Comparison of ENCODE assay signal across 1 cellular context in the genomic region with DNA sequence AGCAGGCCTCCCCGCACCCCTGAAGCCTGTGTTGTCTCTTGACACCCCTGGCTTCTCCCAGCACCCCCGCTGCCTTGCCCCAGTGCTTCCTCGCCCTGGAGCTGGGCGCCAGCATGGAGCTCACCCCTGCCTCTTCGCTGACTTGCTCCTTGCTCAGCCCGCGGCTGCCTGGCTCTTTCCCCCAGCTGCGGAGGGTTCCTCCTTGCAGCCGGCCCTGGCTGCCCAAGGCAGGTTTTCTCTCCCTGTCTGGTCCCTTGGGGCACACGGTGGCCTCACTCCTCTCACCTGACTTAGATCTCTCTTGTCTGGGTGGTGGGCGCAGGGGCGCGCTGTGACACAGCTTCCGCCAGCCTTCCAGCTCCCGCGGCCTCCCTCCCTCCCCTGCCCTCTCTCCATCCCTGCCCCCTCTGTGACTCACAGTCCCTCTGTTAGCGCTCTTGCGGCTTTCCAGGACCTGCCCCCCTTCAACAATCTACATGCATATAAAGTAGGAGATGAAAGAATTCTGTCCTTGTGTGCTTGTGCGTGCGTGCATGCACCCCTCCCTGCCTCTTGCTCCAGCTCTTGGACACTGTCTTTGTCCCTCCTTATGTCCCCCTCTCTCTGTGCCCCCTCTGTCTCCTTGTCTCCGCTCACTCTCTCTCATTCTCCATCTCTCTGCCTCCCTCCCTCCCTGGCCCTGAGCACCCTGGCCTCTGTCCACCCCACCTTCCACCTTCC.
TF ChIP-seq lines count a peak whose summit lies in the region.

No MANE protein-coding gene starts in this region.

TF ChIP-seq in H1, 55 proteins besides CTCF, POLR2A, EP300 and RAD21:
- TF ChIP-seq BRCA1 (IDR thresholded peaks at IDR 0.05; ENCODE audit: low read depth, low read length) (no peak), EGR1 (IDR thresholded peaks at IDR 0.05; ENCODE audit: borderline replicate concordance, low read depth, low read length) (no peak), SP4 (IDR thresholded peaks at IDR 0.05; ENCODE audit: low read length) (no peak), HDAC6 (IDR thresholded peaks at IDR 0.05; ENCODE audit: low read depth, low read length) (no peak), TEAD4 (IDR thresholded peaks at IDR 0.05; ENCODE audit: low read depth, low read length) (no peak), SIN3A (conservative IDR thresholded peaks at IDR 0.05 in 1 of 2, IDR thresholded peaks at IDR 0.05 in 1 of 2; ENCODE audit: low read depth in 1 of 2, low read length in 2 of 2) (no peak), JUN (IDR thresholded peaks at IDR 0.05; ENCODE audit: low read depth, low read length) (no peak), MAFK (IDR thresholded peaks at IDR 0.05; ENCODE audit: low read depth, low read length) (no peak), HDAC2 (IDR thresholded peaks at IDR 0.05; ENCODE audit: borderline replicate concordance in 1 of 2, low read depth in 2 of 2, low read length in 2 of 2) (no peak), TAF7 (optimal IDR thresholded peaks at IDR 0.05; ENCODE audit: borderline replicate concordance, low read depth, low read length) (no peak), NANOG (IDR thresholded peaks at IDR 0.05; ENCODE audit: insufficient read depth, low read depth, low read length, poor library complexity, severe bottlenecking) (no peak), POU5F1 (IDR thresholded peaks at IDR 0.05; ENCODE audit: low read depth, low read length) (no peak), JUND (IDR thresholded peaks at IDR 0.05; ENCODE audit: low read length) (no peak), SP1 (IDR thresholded peaks at IDR 0.05; ENCODE audit: low read depth, low read length) (no peak), POLR2AphosphoS5 (IDR thresholded peaks at IDR 0.05; ENCODE audit: low read depth, low read length) (no peak), YY1 (IDR thresholded peaks at IDR 0.05; ENCODE audit: low read depth, low read length) (no peak), RXRA (IDR thresholded peaks at IDR 0.05; ENCODE audit: insufficient read depth, low read depth, low read length) (no peak), FOSL1 (IDR thresholded peaks at IDR 0.05; ENCODE audit: insufficient read depth, low read depth, low read length) (no peak)
- TF ChIP-seq, protein P1, sequence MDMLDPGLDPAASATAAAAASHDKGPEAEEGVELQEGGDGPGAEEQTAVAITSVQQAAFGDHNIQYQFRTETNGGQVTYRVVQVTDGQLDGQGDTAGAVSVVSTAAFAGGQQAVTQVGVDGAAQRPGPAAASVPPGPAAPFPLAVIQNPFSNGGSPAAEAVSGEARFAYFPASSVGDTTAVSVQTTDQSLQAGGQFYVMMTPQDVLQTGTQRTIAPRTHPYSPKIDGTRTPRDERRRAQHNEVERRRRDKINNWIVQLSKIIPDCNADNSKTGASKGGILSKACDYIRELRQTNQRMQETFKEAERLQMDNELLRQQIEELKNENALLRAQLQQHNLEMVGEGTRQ (IDR thresholded peaks at IDR 0.05; ENCODE audit: low read length): no peak
- TF ChIP-seq, protein P2, sequence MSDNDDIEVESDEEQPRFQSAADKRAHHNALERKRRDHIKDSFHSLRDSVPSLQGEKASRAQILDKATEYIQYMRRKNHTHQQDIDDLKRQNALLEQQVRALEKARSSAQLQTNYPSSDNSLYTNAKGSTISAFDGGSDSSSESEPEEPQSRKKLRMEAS (IDR thresholded peaks at IDR 0.05): no peak
TF ChIP-seq in H1: peak in this region for 0.
